ENCODE assay signal across 8 cellular contexts in genomic region chr17:46192484-46193245, GRCh38. TPM values are rescaled to one million over a fixed set of nuclear protein-coding genes. Genes with fewer than 3 reads are reported as not detected.
DNase-seq lines count a peak whose midpoint lies in the region; ATAC-seq, FAIRE-seq and TF ChIP-seq lines count a peak whose summit lies in the region.

No MANE protein-coding gene starts in this region.

- no peaks in the 10 kb centered on the region for H3K9me3 Mint-ChIP-seq in Calu3 (ENCODE audit: low read depth, unreplicated experiment)
- H3K9me3 Mint-ChIP-seq in activated T-cell treated with anti-CD3 and anti-CD28 coated beads, Interleukin-2, amount 50 U/mL, for 4 hours = no peaks in the 10 kb centered on the region

- peak; percentile 20 for ATAC-seq in GM21367 (IDR thresholded peaks at IDR 0.05; ENCODE audit: unreplicated experiment)
- ATAC-seq in activated T-cell treated with anti-CD3 and anti-CD28 coated beads, Interleukin-2, amount 50 U/mL, for 4 hours = peak; percentile 8 to 21
- peak; percentile 26 for ATAC-seq in esophagus mucosa

- H3K27ac ChIP-seq in OCI-LY3 (ENCODE audit: low read length) = peak overlapping the region; percentile 85
- H3K27ac ChIP-seq in muscle layer of duodenum (ENCODE audit: low read length) = peak overlapping the region; percentile 95

- intact Hi-C loops in Calu3 (cut with micrococcal nuclease; ENCODE audit: unreplicated experiment) = loop anchor here (5.0 kb wide), 2 partner anchors 75 to 190 kb away; no protein-coding TSS in a partner anchor

- peak overlapping the region; percentile 97 for H3K4me3 ChIP-seq in OCI-LY3 (ENCODE audit: low read length)
- H3K4me3 ChIP-seq in muscle layer of duodenum (ENCODE audit: low read depth in 1 of 2, low read length in 2 of 2) = peak overlapping the region; percentile 96 to 97

- H3K36me3 ChIP-seq in OCI-LY3 (replicated peaks; ENCODE audit: low read depth, low read length) (no peaks in the 10 kb centered on the region), muscle layer of duodenum (ENCODE audit: control insufficient read depth in 1 of 2, insufficient read depth in 2 of 2, low read length in 2 of 2) (peaks cover 0 to 24% of the 10 kb centered on the region in 2 donors)

- peak overlapping the region; percentile 95 for H3K9ac ChIP-seq in OCI-LY3 (ENCODE audit: low read length)

- DNase-seq in Calu3 = peak; percentile 84
- peak; percentile 64 for DNase-seq in HTR-8/SVneo (ENCODE audit: insufficient read length, low spot score)
- peak; percentile 40 for DNase-seq in activated T-cell treated with anti-CD3 and anti-CD28 coated beads, Interleukin-2, amount 50 U/mL, for 4 hours
- peak; percentile 32 to 46 for DNase-seq in stimulated activated CD8-positive, alpha-beta memory T cell treated with anti-CD3 and anti-CD28 coated beads, Interleukin-7, amount 100 ng/mL, for 48 hours (ENCODE audit: extremely low read depth in 1 of 2, low read depth in 1 of 2)

- peaks cover 72% of the 10 kb centered on the region for H3K36me3 Mint-ChIP-seq in Calu3 (ENCODE audit: insufficient read depth, unreplicated experiment)
- H3K36me3 Mint-ChIP-seq in activated T-cell treated with anti-CD3 and anti-CD28 coated beads, Interleukin-2, amount 50 U/mL, for 4 hours (ENCODE audit: insufficient read depth) = peaks cover 2% of the 10 kb centered on the region

- BruUV-seq in Calu3 (replicated peaks; lab: Mats Ljungman, UMichigan) = no TSS peak

- H3K4me1 ChIP-seq in OCI-LY3 (ENCODE audit: low read length) (peaks cover 24% of the 10 kb centered on the region), muscle layer of duodenum (ENCODE audit: control insufficient read depth in 1 of 2, insufficient read depth in 2 of 2, low read length in 2 of 2) (peaks cover 30 to 44% of the 10 kb centered on the region in 2 donors)

- 0 out of 2 replicates have a peak overlapping the region, but pooled peaks have one; percentile 8 for H2AFZ ChIP-seq in OCI-LY3 (ENCODE audit: low read depth, low read length)

- H3K27ac Mint-ChIP-seq in Calu3 (ENCODE audit: unreplicated experiment) = peak overlapping the region; percentile 99

- H3K27me3 Mint-ChIP-seq in Calu3 (ENCODE audit: unreplicated experiment) = no peaks in the 10 kb centered on the region
- no peaks in the 10 kb centered on the region for H3K27me3 Mint-ChIP-seq in activated T-cell treated with anti-CD3 and anti-CD28 coated beads, Interleukin-2, amount 50 U/mL, for 4 hours (ENCODE audit: low read depth)

- H3K79me2 ChIP-seq in OCI-LY3 (ENCODE audit: low read length) = peaks cover 75% of the 10 kb centered on the region

- no peak for FAIRE-seq in HTR-8/SVneo (lab: Jason Lieb, UNC)

- H3K27me3 ChIP-seq in OCI-LY3 (ENCODE audit: low read depth, low read length) = no peaks in the 10 kb centered on the region
- H3K27me3 ChIP-seq in muscle layer of duodenum (ENCODE audit: low read depth, low read length) = no peaks in the 10 kb centered on the region

- peak overlapping the region; percentile 95 for H3K4me3 Mint-ChIP-seq in Calu3 (ENCODE audit: low read depth, unreplicated experiment)
- peak overlapping the region; percentile 95 for H3K4me3 Mint-ChIP-seq in activated T-cell treated with anti-CD3 and anti-CD28 coated beads, Interleukin-2, amount 50 U/mL, for 4 hours

- H3K9me3 ChIP-seq in OCI-LY3 (ENCODE audit: insufficient read depth, low read length) (no peaks in the 10 kb centered on the region), muscle layer of duodenum (ENCODE audit: control insufficient read depth in 1 of 2, low read length in 2 of 2) (no peaks in the 10 kb centered on the region)

- TF ChIP-seq CTCF in Calu3 (IDR thresholded peaks at IDR 0.05; ENCODE audit: unreplicated experiment) (no peak), OCI-LY3 (IDR thresholded peaks at IDR 0.05; ENCODE audit: low read depth, low read length) (no peak)

- CTCF ChIA-PET in Calu3 (lab: Charles Lee) = interaction anchor here (0.5 to 3.6 kb wide), 57 partner anchors 8 to 1305 kb away, joined by 3 to 105 read pairs (median 4); partner anchors contain the start of gene MAPT

- H3K4me2 ChIP-seq in OCI-LY3 (ENCODE audit: low read length) = peak overlapping the region; percentile 83

- H4K20me1 ChIP-seq in OCI-LY3 (ENCODE audit: insufficient read depth, low read length) = peaks cover 42% of the 10 kb centered on the region

- peaks cover 59% of the 10 kb centered on the region for H3K4me1 Mint-ChIP-seq in Calu3 (ENCODE audit: low read depth, unreplicated experiment)
- H3K4me1 Mint-ChIP-seq in activated T-cell treated with anti-CD3 and anti-CD28 coated beads, Interleukin-2, amount 50 U/mL, for 4 hours (ENCODE audit: low read depth) = peaks cover 66% of the 10 kb centered on the region

RNA-seq across cellular contexts. Expression of gene KANSL1, which starts 0.6 kb away (rescaled TPM):
- total RNA-seq in Calu3 (2022) = 187 and 190 TPM in 2 replicates
- 10 to 100 TPM; 44.1 to 58.1 (median 47.7) TPM for total RNA-seq in activated T-cell treated with anti-CD3 and anti-CD28 coated beads, Interleukin-2, amount 50 U/mL, for 4 hours
- 56.2 TPM for total RNA-seq in esophagus mucosa

Comparison
In these comparisons a context has a peak if more than half of its experiments do, and no peak if none do; other contexts are left out.
1. Peak in every context shown above with its lines: DNase-seq, ATAC-seq, H3K4me3 ChIP-seq and H3K27ac ChIP-seq.